10 cellular contexts compared by ENCODE assay signal in the genomic region with DNA sequence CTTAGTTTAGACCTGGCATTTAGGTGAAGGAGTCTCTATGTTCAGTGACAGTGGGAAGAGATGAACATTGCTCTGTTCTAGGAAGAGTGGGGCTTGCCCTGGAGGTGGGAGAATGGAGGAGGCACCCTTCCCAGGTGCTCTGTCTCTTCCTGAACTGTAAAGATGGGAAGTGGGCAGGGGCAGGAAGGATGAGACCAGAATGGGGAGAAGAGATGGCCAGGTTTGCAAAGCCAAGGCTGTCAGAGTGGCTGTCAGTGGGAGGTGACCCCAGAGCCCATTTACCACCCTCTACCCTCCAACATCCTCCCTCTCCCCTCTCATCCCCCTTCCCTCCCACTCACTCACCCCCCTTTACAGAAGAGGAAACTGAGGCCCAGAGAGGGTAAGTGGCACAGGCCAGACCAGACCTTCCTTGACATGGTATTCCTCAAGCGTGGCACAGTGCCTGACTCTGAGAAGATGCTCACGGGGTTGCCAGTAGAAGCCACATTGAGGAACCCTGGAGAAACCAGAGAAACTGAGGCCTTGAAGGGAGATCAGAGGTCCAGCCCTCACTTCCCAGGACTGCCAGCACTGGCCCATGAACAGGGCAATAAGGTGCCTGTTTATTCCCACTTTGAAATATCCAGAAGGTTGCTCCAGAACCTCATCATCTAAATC. TPM values are rescaled to one million over a fixed set of nuclear protein-coding genes. Genes with fewer than 3 reads are reported as not detected.
A peak's percentile ranks its signal among the peaks of the same experiment; 100 is the strongest.
DNase-seq lines count a peak whose midpoint lies in the region; ATAC-seq and TF ChIP-seq lines count a peak whose summit lies in the region.
"Had no signal": no experiment of that assay in that cellular context is flagged by ENCODE, and none has a peak within 500 bp of the region (broad histone marks: within the 10 kb centered on the region; RNA-seq: fewer than 3 reads in every experiment).

No MANE protein-coding gene starts in this region.

- H4K8ac ChIP-seq in IMR-90 (ENCODE audit: low read depth in 2 of 2, low read length in 2 of 2) (no peak overlapping the region; a peak in 1 of 4 replicates), neuronal stem cell (ENCODE audit: low read depth, low read length) (no peak overlapping the region)

- H2BK15ac ChIP-seq in IMR-90 (ENCODE audit: low read depth, low read length) (no peak overlapping the region), neuronal stem cell (ENCODE audit: low read length) (no peak overlapping the region)

- TF ChIP-seq CTCF in 22Rv1 (IDR thresholded peaks at IDR 0.05) (no peak), IMR-90 (conservative IDR thresholded peaks at IDR 0.05; ENCODE audit: low read depth, low read length) (no peak)

- H2AFZ ChIP-seq in IMR-90 (replicated peaks; ENCODE audit: low read length, poor library complexity) (peak overlapping the region; percentile 40), neuronal stem cell (ENCODE audit: low read length) (peak overlapping the region; percentile 94)

- WGBS in IMR-90 (ENCODE audit: extremely low coverage in 2 of 2, insufficient read length in 1 of 2), 2 experiments: no CpG with 5 or more reads among the region's 2 CpGs
- no CpG with 5 or more reads among the region's 2 CpGs for WGBS in neuronal stem cell (ENCODE audit: extremely low coverage in 2 of 2, insufficient read length in 2 of 2, insufficient replicate concordance in 1 of 2), 2 donors

- H3K9ac ChIP-seq in IMR-90 (ENCODE audit: low read depth, low read length): no peak overlapping the region
- H3K9ac ChIP-seq in neuronal stem cell (ENCODE audit: low read depth, low read length, poor library complexity): no peak overlapping the region

- H3K23ac ChIP-seq in IMR-90 (ENCODE audit: low read depth, low read length): no peak overlapping the region
- H3K23ac ChIP-seq in neuronal stem cell (ENCODE audit: low read depth, low read length, poor library complexity): no peak overlapping the region

- H3K4me1 ChIP-seq in IMR-90 (ENCODE audit: control insufficient read depth, insufficient read depth, low read length): peaks cover 17% of the 10 kb centered on the region
- peaks cover 40 to 62% of the 10 kb centered on the region in 2 donors for H3K4me1 ChIP-seq in neuronal stem cell (ENCODE audit: control insufficient read depth in 2 of 2, insufficient read depth in 1 of 2, low read depth in 1 of 2, low read length in 2 of 2)

- no peak overlapping the region for H2AK9ac ChIP-seq in IMR-90 (replicated peaks; ENCODE audit: low read depth, low read length, poor library complexity)

- no peak overlapping the region for H2BK5ac ChIP-seq in IMR-90 (ENCODE audit: low read depth, low read length, poor library complexity, severe bottlenecking)
- no peak overlapping the region for H2BK5ac ChIP-seq in neuronal stem cell (ENCODE audit: low read length)

- H3K9me3 ChIP-seq in IMR-90 (ENCODE audit: control insufficient read depth, insufficient read depth, low read length): no peaks in the 10 kb centered on the region
- H3K9me3 ChIP-seq in neuronal stem cell (replicated peaks in 1 of 2; ENCODE audit: control insufficient read depth in 2 of 2, insufficient read depth in 1 of 2, low read depth in 1 of 2, low read length in 2 of 2): no peaks in the 10 kb centered on the region

- ATAC-seq in IMR-90 (ENCODE audit: low read depth): no peak
- ATAC-seq in HG03354 (IDR thresholded peaks at IDR 0.05; ENCODE audit: poor library complexity, severe bottlenecking, unreplicated experiment): no peak

- H2AK5ac ChIP-seq in IMR-90 (ENCODE audit: low read depth, low read length) (no peak overlapping the region), neuronal stem cell (ENCODE audit: low read depth, low read length) (no peak overlapping the region)

- intact Hi-C loops in IMR-90 (cut with micrococcal nuclease): no loop called here

- H3K27ac ChIP-seq in 22Rv1: peak overlapping the region; percentile 44; the same call in 1 of the 2 replicates
- no peak overlapping the region for H3K27ac ChIP-seq in IMR-90 (ENCODE audit: insufficient read depth, low read length)
- H3K27ac ChIP-seq in cingulate gyrus (ENCODE audit: low read depth, low read length): peak overlapping the region; percentile 99
- no peak overlapping the region for H3K27ac ChIP-seq in neuronal stem cell (replicated peaks; ENCODE audit: low read length)

- 0 out of 2 replicates have a peak, but pooled peaks cover 5% of the 10 kb centered on the region for H4K20me1 ChIP-seq in IMR-90 (ENCODE audit: insufficient read depth, low read length)

- BruUV-seq in IMR-90 (replicated peaks; lab: Mats Ljungman, UMichigan): no TSS peak

- H2BK12ac ChIP-seq in neuronal stem cell (ENCODE audit: low read length): no peak overlapping the region

- H3K4me2 ChIP-seq in IMR-90 (ENCODE audit: low read depth, low read length): no peak overlapping the region
- no peak overlapping the region for H3K4me2 ChIP-seq in neuronal stem cell (ENCODE audit: insufficient read depth, low read length, poor library complexity, severe bottlenecking)

- H3K4me3 ChIP-seq in IMR-90 (ENCODE audit: insufficient read depth, low read depth, low read length) (no peak overlapping the region), neuronal stem cell (ENCODE audit: low read length in 2 of 2) (no peak overlapping the region)

- no peak for TF ChIP-seq RAD21 in IMR-90 (IDR thresholded peaks at IDR 0.05; ENCODE audit: low read length)

- H3K36me3 ChIP-seq in IMR-90 (ENCODE audit: control insufficient read depth, insufficient read depth, low read length) (no peaks in the 10 kb centered on the region), neuronal stem cell (replicated peaks in 1 of 2; ENCODE audit: control insufficient read depth in 2 of 2, insufficient read depth in 2 of 2, low read length in 2 of 2) (peaks cover 0 to under 1% of the 10 kb centered on the region in 2 donors)

- H3K4ac ChIP-seq in IMR-90 (ENCODE audit: low read depth, low read length): no peak overlapping the region
- no peak overlapping the region for H3K4ac ChIP-seq in neuronal stem cell (ENCODE audit: low read length)

- H2BK20ac ChIP-seq in IMR-90 (ENCODE audit: low read depth, low read length): no peak overlapping the region

- CTCF ChIA-PET in IMR-90 (lab: Yijun Ruan, JAX): interaction anchor here (0.6 to 3.2 kb wide), 4 partner anchors 114 to 152 kb away, joined by 3 to 25 read pairs (median 6); no protein-coding TSS in a partner anchor

- POLR2A ChIA-PET in IMR-90 (lab: Charles Lee; ENCODE audit: unreplicated experiment): no interaction called here

- H2BK120ac ChIP-seq in IMR-90 (ENCODE audit: low read depth, low read length): no peak overlapping the region
- no peak overlapping the region for H2BK120ac ChIP-seq in neuronal stem cell (ENCODE audit: low read depth, low read length)

- H3K18ac ChIP-seq in IMR-90 (ENCODE audit: low read depth, low read length) (no peak overlapping the region), neuronal stem cell (ENCODE audit: low read length) (no peak overlapping the region)

- H3K14ac ChIP-seq in IMR-90 (replicated peaks; ENCODE audit: low read depth, low read length): no peak overlapping the region
- H3K14ac ChIP-seq in neuronal stem cell (ENCODE audit: low read length): no peak overlapping the region

- DNase-seq in IMR-90: no peak
- DNase-seq in neuronal stem cell (ENCODE audit: low spot score): no peak
- no peak for DNase-seq in NCI-H524 (lab: John Stamatoyannopoulos, UW)
- DNase-seq in SHP77 treated with DMSO at 0.1 percent for 48 hours (lab: John Stamatoyannopoulos, UW): no peak
- no peak for DNase-seq in NCI-H1417 treated with DMSO at 0.1 percent for 48 hours (lab: John Stamatoyannopoulos, UW)

- no peak for TF ChIP-seq POLR2A in IMR-90 (IDR thresholded peaks at IDR 0.05; ENCODE audit: low read depth, low read length)

- H3K27me3 ChIP-seq in IMR-90 (ENCODE audit: control insufficient read depth, insufficient read depth, low read length) (no peaks in the 10 kb centered on the region; the same call in 1 of the 2 replicates), neuronal stem cell (ENCODE audit: control insufficient read depth in 3 of 3, insufficient read depth in 3 of 3, low read depth in 1 of 3, low read length in 3 of 3) (no peaks in the 10 kb centered on the region)

- no peak overlapping the region for H4K91ac ChIP-seq in IMR-90 (ENCODE audit: insufficient read depth, low read depth, low read length)
- H4K91ac ChIP-seq in neuronal stem cell (ENCODE audit: low read depth, low read length, poor library complexity): no peak overlapping the region

- H4K5ac ChIP-seq in IMR-90 (ENCODE audit: low read depth, low read length): no peak overlapping the region

- no peak overlapping the region for H3K56ac ChIP-seq in IMR-90 (ENCODE audit: extremely low read depth, insufficient read depth, low read length)

- dilution Hi-C loops in IMR-90 (cut with HindIII; ENCODE audit: low sequenced_read_pairs, unreplicated experiment): loop anchor here (10.0 kb wide), 1 partner anchor 115 kb away; no protein-coding TSS in a partner anchor

- in situ Hi-C loops in IMR-90 (cut with MboI; ENCODE audit: low sequenced_read_pairs): loop anchor here (10.0 kb wide), 1 partner anchor 255 kb away; no protein-coding TSS in a partner anchor

- H3K79me1 ChIP-seq in IMR-90 (ENCODE audit: low read depth in 1 of 2, low read length in 2 of 2): peaks cover 0 to 20% of the 10 kb centered on the region in 2 experiments; a peak in 3 of 4 replicates
- H3K79me1 ChIP-seq in neuronal stem cell (ENCODE audit: low read depth, low read length): no peaks in the 10 kb centered on the region

- H3K9me1 ChIP-seq in IMR-90 (ENCODE audit: insufficient read depth, low read length): no peaks in the 10 kb centered on the region

RNA-seq across cellular contexts. Expression of a gene that starts 1.4 kb away (rescaled TPM):
- total RNA-seq in IMR-90 (2012; rRNA removed): 7.5 and 8.8 TPM in 2 replicates
- polyA plus RNA-seq in IMR-90 (2012; rRNA removed): 25.2 and 26.3 TPM in 2 replicates
- polyA plus RNA-seq in IMR-90 (2012; cell fraction: cytosol; rRNA removed): 24.0 and 37.8 TPM in 2 replicates
- 23.9 and 55.0 TPM in 2 replicates for polyA plus RNA-seq in IMR-90 (2012; cell fraction: nucleus; rRNA removed; ENCODE audit: low replicate concordance)
- polyA plus RNA-seq in neuronal stem cell (2013, experiment 1 of 2): 12.3 TPM
- polyA plus RNA-seq in neuronal stem cell (2013, experiment 2 of 2): 12.6 TPM

RNA-seq across cellular contexts. Expression of a gene that starts 15.7 kb away (rescaled TPM):
- total RNA-seq in IMR-90 (2012; rRNA removed): under 0.01 and 0.28 TPM in 2 replicates
- polyA plus RNA-seq in IMR-90 (2012; rRNA removed): 0.14 and 0.15 TPM in 2 replicates
- polyA plus RNA-seq in IMR-90 (2012; cell fraction: cytosol; rRNA removed): 0.01 and 0.16 TPM in 2 replicates
- 0.35 and 0.52 TPM in 2 replicates for polyA plus RNA-seq in IMR-90 (2012; cell fraction: nucleus; rRNA removed; ENCODE audit: low replicate concordance)
- 56.5 TPM for polyA plus RNA-seq in neuronal stem cell (2013, experiment 1 of 2)
- polyA plus RNA-seq in neuronal stem cell (2013, experiment 2 of 2): 57.9 TPM

RNA-seq across cellular contexts. Expression of a gene that starts 18.5 kb away (rescaled TPM):
- total RNA-seq in IMR-90 (2012; rRNA removed): not detected in 2 replicates
- polyA plus RNA-seq in IMR-90 (2012; rRNA removed): not detected in 2 replicates
- polyA plus RNA-seq in IMR-90 (2012; cell fraction: cytosol; rRNA removed): not detected in 2 replicates
- polyA plus RNA-seq in IMR-90 (2012; cell fraction: nucleus; rRNA removed; ENCODE audit: low replicate concordance): not detected in 2 replicates
- 0.01 TPM for polyA plus RNA-seq in neuronal stem cell (2013, experiment 1 of 2)
- polyA plus RNA-seq in neuronal stem cell (2013, experiment 2 of 2): 0.01 TPM
- total RNA-seq: esophagus mucosa, lung had no signal
- polyA plus RNA-seq: lung had no signal

RNA-seq across cellular contexts. Expression of a gene that starts 29.9 kb away (rescaled TPM):
- total RNA-seq in IMR-90 (2012; rRNA removed): not detected in 2 replicates
- not detected in 2 replicates for polyA plus RNA-seq in IMR-90 (2012; rRNA removed)
- not detected in 2 replicates for polyA plus RNA-seq in IMR-90 (2012; cell fraction: cytosol; rRNA removed)
- not detected in 2 replicates for polyA plus RNA-seq in IMR-90 (2012; cell fraction: nucleus; rRNA removed; ENCODE audit: low replicate concordance)
- 0.08 TPM for polyA plus RNA-seq in neuronal stem cell (2013, experiment 1 of 2)
- polyA plus RNA-seq in neuronal stem cell (2013, experiment 2 of 2): 0.22 TPM
- total RNA-seq: esophagus mucosa had no signal

RNA-seq across cellular contexts. Expression of a gene that starts 51.6 kb away (rescaled TPM):
- total RNA-seq in IMR-90 (2012; rRNA removed): not detected in 2 replicates
- polyA plus RNA-seq in IMR-90 (2012; rRNA removed): not detected in 2 replicates
- not detected in 2 replicates for polyA plus RNA-seq in IMR-90 (2012; cell fraction: cytosol; rRNA removed)
- not detected in 2 replicates for polyA plus RNA-seq in IMR-90 (2012; cell fraction: nucleus; rRNA removed; ENCODE audit: low replicate concordance)
- 0.77 TPM for polyA plus RNA-seq in neuronal stem cell (2013, experiment 1 of 2)
- 0.72 TPM for polyA plus RNA-seq in neuronal stem cell (2013, experiment 2 of 2)
- total RNA-seq: esophagus mucosa had no signal

Comparison
In these comparisons a context has a peak if more than half of its experiments do, and no peak if none do; other contexts are left out.
1. H3K27ac ChIP-seq: peak in 22Rv1 (single experiment) and cingulate gyrus (single experiment); none in IMR-90 (single experiment) and neuronal stem cell (single experiment).